ENCODE assay signal across 11 cellular contexts in genomic region chrX:83535417-83536244, GRCh38. TPM values are rescaled to one million over a fixed set of nuclear protein-coding genes. Genes with fewer than 3 reads are reported as not detected.
DNase-seq lines count a peak whose midpoint lies in the region; ATAC-seq and TF ChIP-seq lines count a peak whose summit lies in the region.
"Had no signal": no experiment of that assay in that cellular context is flagged by ENCODE, and none has a peak within 500 bp of the region (broad histone marks: within the 10 kb centered on the region; RNA-seq: fewer than 3 reads in every experiment).

No MANE protein-coding gene starts in this region.

- H4K20me1 ChIP-seq in DND-41 (ENCODE audit: insufficient read depth, low read length): no peaks in the 10 kb centered on the region

- peak overlapping the region; percentile 18; the same call in 1 of the 2 replicates for H3K9ac ChIP-seq in DND-41 (ENCODE audit: low read depth, low read length)

- no peaks in the 10 kb centered on the region for H3K4me1 Mint-ChIP-seq in effector memory CD8-positive, alpha-beta T cell (ENCODE audit: low read depth in 2 of 2)

- H3K27me3 ChIP-seq in DND-41 (ENCODE audit: insufficient read depth, low read length, poor library complexity) (no peaks in the 10 kb centered on the region), ascending aorta (no peaks in the 10 kb centered on the region)

- H3K4me3 Mint-ChIP-seq in effector memory CD8-positive, alpha-beta T cell: peak overlapping the region; percentile 4 to 58

- H2AFZ ChIP-seq in DND-41 (ENCODE audit: low read depth, low read length): peak overlapping the region; percentile 67

- H3K27ac Mint-ChIP-seq in effector memory CD8-positive, alpha-beta T cell: no peak overlapping the region

- H3K27me3 Mint-ChIP-seq in effector memory CD8-positive, alpha-beta T cell: no peaks in the 10 kb centered on the region

- ATAC-seq in DND-41 (ENCODE audit: insufficient read depth, low read depth): peak; percentile 68
- ATAC-seq in GM21360 (IDR thresholded peaks at IDR 0.05; ENCODE audit: unreplicated experiment): peak; percentile 85
- ATAC-seq in effector memory CD8-positive, alpha-beta T cell (replicated peaks): no peak
- ATAC-seq in HG03025 (IDR thresholded peaks at IDR 0.05; ENCODE audit: low FRiP score, unreplicated experiment): no peak

- H3K4me3 ChIP-seq in DND-41 (ENCODE audit: low read depth in 1 of 2, low read length in 2 of 2) (peak overlapping the region; percentile 7 to 50; a peak in 3 of 4 replicates), ascending aorta (no peak overlapping the region)
- H3K4me3 ChIP-seq: SK-N-MC had no signal

- H3K9me3 ChIP-seq in DND-41 (ENCODE audit: insufficient read depth, low read length, severe bottlenecking) (no peaks in the 10 kb centered on the region), ascending aorta (no peaks in the 10 kb centered on the region)

- no peaks in the 10 kb centered on the region for H3K36me3 Mint-ChIP-seq in effector memory CD8-positive, alpha-beta T cell (ENCODE audit: insufficient read depth)

- H3K27ac ChIP-seq in DND-41 (ENCODE audit: low read length): no peak overlapping the region; the same call in 1 of the 2 replicates
- no peak overlapping the region for H3K27ac ChIP-seq in caudate nucleus (ENCODE audit: low read depth, low read length)
- no peak overlapping the region for H3K27ac ChIP-seq in ascending aorta
- H3K27ac ChIP-seq: HL-60, SK-N-MC had no signal

- peak; percentile 5 for DNase-seq in DND-41
- DNase-seq in NCI-H1105 (lab: John Stamatoyannopoulos, UW): peak; percentile 58
- no peak for DNase-seq in effector memory CD8-positive, alpha-beta T cell
- DNase-seq in caudate nucleus (lab: John Stamatoyannopoulos, UW): no peak
- no peak for DNase-seq in iPS-NIHi11 (ENCODE audit: low spot score)
- no peak for DNase-seq in ascending aorta (ENCODE audit: low spot score in 2 of 2)

- H3K4me1 ChIP-seq in DND-41 (ENCODE audit: insufficient read depth, low read length): no peaks in the 10 kb centered on the region
- H3K4me1 ChIP-seq in ascending aorta: no peaks in the 10 kb centered on the region

- peak overlapping the region; percentile 55 for H3K4me2 ChIP-seq in DND-41 (ENCODE audit: insufficient read depth, low read length)

- TF ChIP-seq CTCF in DND-41 (IDR thresholded peaks at IDR 0.05; ENCODE audit: borderline replicate concordance, extremely low read depth, low read length, poor library complexity, severe bottlenecking): no peak
- TF ChIP-seq CTCF in ascending aorta (IDR thresholded peaks at IDR 0.05): no peak

- no peaks in the 10 kb centered on the region for H3K79me2 ChIP-seq in DND-41 (ENCODE audit: insufficient read depth, low read length)

- intact Hi-C loops in ascending aorta (cut with DNase I): no loop called here

- no peaks in the 10 kb centered on the region for H3K9me3 Mint-ChIP-seq in effector memory CD8-positive, alpha-beta T cell

- H3K36me3 ChIP-seq in DND-41 (ENCODE audit: insufficient read depth, low read length): no peaks in the 10 kb centered on the region
- no peaks in the 10 kb centered on the region for H3K36me3 ChIP-seq in ascending aorta

RNA-seq across cellular contexts. Expression of gene POU3F4, which starts 27.5 kb away (rescaled TPM):
- not detected for total RNA-seq in ascending aorta
- total RNA-seq: bronchial epithelial cell had no signal

Comparison
In these comparisons a context has a peak if more than half of its experiments do, and no peak if none do; other contexts are left out.
1. ATAC-seq: peak in DND-41 (single experiment) and GM21360 (single experiment); none in effector memory CD8-positive, alpha-beta T cell (single experiment) and HG03025 (single experiment).
2. DNase-seq: peak in DND-41 (single experiment) and NCI-H1105 (single experiment); none in effector memory CD8-positive, alpha-beta T cell (0 of 3), caudate nucleus (0 of 61), iPS-NIHi11 (single experiment) and ascending aorta (0 of 2).
3. H3K4me3 ChIP-seq: peak in DND-41 (2 of 2); none in ascending aorta (0 of 2).